8 cellular contexts compared by ENCODE assay signal in genomic region chr17:81291662-81292061, GRCh38. TPM values are rescaled to one million over a fixed set of nuclear protein-coding genes. Genes with fewer than 3 reads are reported as not detected.
DNase-seq lines count a peak whose midpoint lies in the region; ATAC-seq and TF ChIP-seq lines count a peak whose summit lies in the region.

No MANE protein-coding gene starts in this region.

- H3K79me2 ChIP-seq in fibroblast of lung (ENCODE audit: control insufficient read depth, insufficient read depth, low read length) = peaks cover 38% of the 10 kb centered on the region

- TF ChIP-seq CTCF in AG09319 (IDR thresholded peaks at IDR 0.05; ENCODE audit: low read depth, low read length) (peak; percentile 67), fibroblast of lung (conservative IDR thresholded peaks at IDR 0.05 in 1 of 2, IDR thresholded peaks at IDR 0.05 in 1 of 2; ENCODE audit: low read depth in 1 of 2, low read length in 2 of 2) (peak; percentile 48 to 61), neutrophil (IDR thresholded peaks at IDR 0.05) (peak; percentile 69), tibial artery (IDR thresholded peaks at IDR 0.05) (peak; percentile 73 to 84)

- ATAC-seq in GM18909 (IDR thresholded peaks at IDR 0.05; ENCODE audit: poor library complexity, unreplicated experiment) = peak; percentile 38
- no peak for ATAC-seq in HG02852 (IDR thresholded peaks at IDR 0.05; ENCODE audit: unreplicated experiment)

- H3K36me3 ChIP-seq in NT2/D1 (ENCODE audit: insufficient read depth, insufficient read length, low read length) (peaks cover 43% of the 10 kb centered on the region), fibroblast of lung (ENCODE audit: control insufficient read depth, insufficient read depth, low read length) (peaks cover 2% of the 10 kb centered on the region), neutrophil (peaks cover 15% of the 10 kb centered on the region), tibial artery (peaks cover 0 to 27% (median 27%) of the 10 kb centered on the region in 3 donors)

- no peak overlapping the region for H2AFZ ChIP-seq in fibroblast of lung (ENCODE audit: low read length)

- no peaks in the 10 kb centered on the region for H3K27me3 ChIP-seq in NT2/D1 (ENCODE audit: insufficient read depth, insufficient read length)
- H3K27me3 ChIP-seq in fibroblast of lung (ENCODE audit: control insufficient read depth, insufficient read depth, low read length) = no peaks in the 10 kb centered on the region
- H3K27me3 ChIP-seq in neutrophil = no peaks in the 10 kb centered on the region
- no peaks in the 10 kb centered on the region for H3K27me3 ChIP-seq in tibial artery

- intact Hi-C loops in tibial artery (cut with DNase I; ENCODE audit: low total_unique reads) = loop anchor here (5.0 kb wide), 2 partner anchors 96 to 191 kb away; no protein-coding TSS in a partner anchor

- no peak for DNase-seq in AG09319 (ENCODE audit: extremely low read depth, low read depth)
- DNase-seq in NT2/D1 (ENCODE audit: low read depth, low spot score) = peak; percentile 30
- DNase-seq in activated T-cell treated with anti-CD3 and anti-CD28 coated beads for 48 hours (ENCODE audit: low read depth) = peak; percentile 76
- peak; percentile 27 to 55 for DNase-seq in fibroblast of lung (ENCODE audit: low read depth in 2 of 2)
- DNase-seq in tibial artery = peak; percentile 73 to 84

- H3K9me3 ChIP-seq in NT2/D1 (ENCODE audit: insufficient read depth, low read length) = no peaks in the 10 kb centered on the region
- no peaks in the 10 kb centered on the region for H3K9me3 ChIP-seq in fibroblast of lung (ENCODE audit: control insufficient read depth, insufficient read depth, low read depth, low read length)
- no peaks in the 10 kb centered on the region for H3K9me3 ChIP-seq in neutrophil
- H3K9me3 ChIP-seq in tibial artery = no peaks in the 10 kb centered on the region

- H3K27ac ChIP-seq in fibroblast of lung (ENCODE audit: insufficient read depth, low read length) = no peak overlapping the region
- peak overlapping the region; percentile 37 for H3K27ac ChIP-seq in neutrophil
- H3K27ac ChIP-seq in tibial artery = peak overlapping the region in 1 of 2 donors; percentile 92

- H3K4me3 ChIP-seq in NT2/D1 (ENCODE audit: insufficient read length, low read depth) (no peak overlapping the region), fibroblast of lung (replicated peaks in 1 of 4; ENCODE audit: control extremely low read depth in 1 of 4, insufficient read depth in 1 of 4, low read depth in 3 of 4, low read length in 4 of 4) (no peak overlapping the region), neutrophil (ENCODE audit: low read depth in 1 of 2, low read length in 1 of 2) (no peak overlapping the region), tibial artery (no peak overlapping the region)

- H3K9ac ChIP-seq in NT2/D1 (ENCODE audit: insufficient read length, low read depth) = no peak overlapping the region
- no peak overlapping the region for H3K9ac ChIP-seq in fibroblast of lung (ENCODE audit: insufficient read depth, low read length)

- no peak overlapping the region for H3K4me2 ChIP-seq in fibroblast of lung (ENCODE audit: extremely low read depth, insufficient read depth, low read length)

- no peaks in the 10 kb centered on the region for H4K20me1 ChIP-seq in fibroblast of lung (ENCODE audit: control insufficient read depth, extremely low read depth, insufficient read depth, low read length)

- H3K4me1 ChIP-seq in NT2/D1 (ENCODE audit: insufficient read depth, insufficient read length) = peaks cover 10% of the 10 kb centered on the region
- peaks cover 4% of the 10 kb centered on the region for H3K4me1 ChIP-seq in fibroblast of lung (ENCODE audit: control insufficient read depth, extremely low read depth, insufficient read depth, low read length)
- H3K4me1 ChIP-seq in neutrophil (ENCODE audit: control insufficient read depth in 1 of 2, insufficient read depth in 1 of 2, low read depth in 1 of 2, low read length in 1 of 2) = peaks cover 70 to 84% of the 10 kb centered on the region in 2 experiments
- peaks cover 0 to 44% (median 31%) of the 10 kb centered on the region in 4 donors for H3K4me1 ChIP-seq in tibial artery

RNA-seq across cellular contexts. Expression of gene SLC38A10, which starts 3.4 kb away (rescaled TPM):
- 53.2 and 60.4 TPM in 2 replicates for total RNA-seq in fibroblast of lung
- 17.8 and 23.6 TPM in 2 replicates for polyA plus RNA-seq in fibroblast of lung
- polyA plus RNA-seq in fibroblast of lung (2012) = 34.2 and 48.6 TPM in 2 replicates
- polyA minus RNA-seq in fibroblast of lung (ENCODE audit: low replicate concordance) = 45.3 and 99.0 TPM in 2 replicates

RNA-seq across cellular contexts. Expression of gene NDUFAF8, which starts 52.5 kb away (rescaled TPM):
- total RNA-seq in fibroblast of lung = 30.6 and 41.9 TPM in 2 replicates
- polyA plus RNA-seq in fibroblast of lung = 102 and 111 TPM in 2 replicates
- 146 and 231 TPM in 2 replicates for polyA plus RNA-seq in fibroblast of lung (2012)
- 0.85 TPM in 1 of 2 replicates, not detected in the other for polyA minus RNA-seq in fibroblast of lung (ENCODE audit: low replicate concordance)

RNA-seq across cellular contexts. Expression of gene TEPSIN, which starts 52.8 kb away (rescaled TPM):
- 11.2 and 11.3 TPM in 2 replicates for total RNA-seq in fibroblast of lung
- 5.6 and 6.8 TPM in 2 replicates for polyA plus RNA-seq in fibroblast of lung
- 7.2 and 10.4 TPM in 2 replicates for polyA plus RNA-seq in fibroblast of lung (2012)
- 4.0 and 15.4 TPM in 2 replicates for polyA minus RNA-seq in fibroblast of lung (ENCODE audit: low replicate concordance)
